ENCODE assay signal across 24 cellular contexts in genomic region chr1:84842748-84843231, GRCh38. TPM values are rescaled to one million over a fixed set of nuclear protein-coding genes. Genes with fewer than 3 reads are reported as not detected.
DNase-seq lines count a peak whose midpoint lies in the region; ATAC-seq and TF ChIP-seq lines count a peak whose summit lies in the region.
"Had no signal": no experiment of that assay in that cellular context is flagged by ENCODE, and none has a peak within 500 bp of the region (broad histone marks: within the 10 kb centered on the region; RNA-seq: fewer than 3 reads in every experiment).

No MANE protein-coding gene starts in this region.

- TF ChIP-seq CTCF in HEK293 (tag by site-specific recombination; IDR thresholded peaks at IDR 0.05): no peak
- no peak for TF ChIP-seq CTCF in astrocyte of the spinal cord (IDR thresholded peaks at IDR 0.05; ENCODE audit: low read depth, low read length)
- TF ChIP-seq CTCF in fibroblast of pulmonary artery (IDR thresholded peaks at IDR 0.05; ENCODE audit: low read length, missing control alignments): no peak
- TF ChIP-seq CTCF in suprapubic skin (IDR thresholded peaks at IDR 0.05): no peak

- in situ Hi-C loops in astrocyte of the spinal cord (cut with HindIII; ENCODE audit: low sequenced_read_pairs) (no loop called here), ACHN (cut with HindIII; ENCODE audit: low pct_ligation_motif_present, low pct_unique_long_range_greater_than_20kb, low sequenced_read_pairs) (no loop called here)

- 50% methylated on average over 3 of the region's 3 CpGs for WGBS in suprapubic skin

- H3K27ac ChIP-seq in HEK293 (ENCODE audit: extremely low read depth, low read depth, low read length): no peak overlapping the region
- H3K27ac ChIP-seq in suprapubic skin: peak overlapping the region; percentile 81
- H3K27ac ChIP-seq: HL-60, vagina had no signal

- TF ChIP-seq EP300 in suprapubic skin (IDR thresholded peaks at IDR 0.05): no peak

- H3K9me3 ChIP-seq in HEK293 (ENCODE audit: control insufficient read depth, insufficient read depth, low read depth, low read length): no peaks in the 10 kb centered on the region
- H3K9me3 ChIP-seq in suprapubic skin: no peaks in the 10 kb centered on the region
- H3K9me3 ChIP-seq: vagina had no signal

- no peak for ATAC-seq in HG02973 (IDR thresholded peaks at IDR 0.05; ENCODE audit: unreplicated experiment)
- ATAC-seq: HCT116; naive thymus-derived CD4-positive, alpha-beta T cell had no signal

- TF ChIP-seq POLR2A in suprapubic skin (IDR thresholded peaks at IDR 0.05): no peak

- peak; percentile 10 for DNase-seq in astrocyte of the spinal cord (ENCODE audit: low read depth, low spot score)
- DNase-seq in fibroblast of pulmonary artery (ENCODE audit: low read depth): peak; percentile 38
- DNase-seq in suprapubic skin (ENCODE audit: low spot score in 2 of 2): no peak
- DNase-seq in ACHN: no peak
- no peak for DNase-seq in NCI-H146 treated with DMSO at 0.1 percent for 48 hours (lab: John Stamatoyannopoulos, UW; ENCODE audit: unreplicated experiment)
- no peak for DNase-seq in NCI-H2196 treated with DMSO at 0.1 percent for 48 hours (lab: John Stamatoyannopoulos, UW; ENCODE audit: unreplicated experiment)
- DNase-seq: activated CD4-positive, alpha-beta memory T cell treated with anti-CD3 and anti-CD28 coated beads, Interleukin-2, amount 10 ng/mL, durations not matched to agents 7 days and 5 days; activated CD4-positive, CD25-positive, alpha-beta regulatory T cell; activated effector memory CD4-positive, alpha-beta T cell treated with anti-CD3 and anti-CD28 coated beads, Interleukin-2, amount 50 U/mL, for 16 hours; activated T-cell treated with anti-CD3 and anti-CD28 coated beads for 4 hours; CD4-positive, CD25-positive, alpha-beta regulatory T cell; endodermal cell; naive thymus-derived CD4-positive, alpha-beta T cell; NCI-H1092; NCI-H2029; NCI-H446; occipital lobe; SHP77; stimulated activated CD4-positive, alpha-beta T cell treated with anti-CD3 and anti-CD28 coated beads, Interleukin-2, amount 100 ng/mL, for 24 hours had no signal

- H3K36me3 ChIP-seq in HEK293 (ENCODE audit: control insufficient read depth in 2 of 2, insufficient read depth in 1 of 2, low read length in 2 of 2) (no peaks in the 10 kb centered on the region), suprapubic skin (no peaks in the 10 kb centered on the region)
- H3K36me3 ChIP-seq: vagina had no signal

- no peak overlapping the region for H3K4me3 ChIP-seq in HEK293 (ENCODE audit: low read depth, low read length)
- H3K4me3 ChIP-seq in astrocyte of the spinal cord (ENCODE audit: low read depth, low read length): no peak overlapping the region
- H3K4me3 ChIP-seq in fibroblast of pulmonary artery (replicated peaks; ENCODE audit: low read depth, low read length): no peak overlapping the region
- no peak overlapping the region for H3K4me3 ChIP-seq in suprapubic skin
- H3K4me3 ChIP-seq: vagina had no signal

- CTCF ChIA-PET in HEK293 (lab: Yijun Ruan, JAX): interaction anchor here (0.8 kb wide), 1 partner anchor 9 kb away, joined by 3 read pairs; no protein-coding TSS in a partner anchor

- POLR2A ChIA-PET in HEK293 (lab: Yijun Ruan, JAX): no interaction called here

- H3K27me3 ChIP-seq in suprapubic skin: no peaks in the 10 kb centered on the region
- H3K27me3 ChIP-seq: vagina had no signal

- H3K4me1 ChIP-seq in HEK293 (ENCODE audit: control insufficient read depth, insufficient read depth, low read length): peaks cover 16% of the 10 kb centered on the region
- H3K4me1 ChIP-seq in suprapubic skin: peaks cover 34% of the 10 kb centered on the region

TF ChIP-seq in HEK293, 187 proteins besides CTCF, POLR2A, EP300 and RAD21:
- TF ChIP-seq ELK4 (IDR thresholded peaks at IDR 0.05; ENCODE audit: borderline replicate concordance, low read depth, low read length) (no peak), SCRT1 (tag by site-specific recombination; IDR thresholded peaks at IDR 0.05; ENCODE audit: borderline replicate concordance) (peak; percentile 57; the same call in 1 of the 2 replicates)
TF ChIP-seq in HEK293: peak in this region for 1.

RNA-seq across cellular contexts. Expression of gene LPAR3, which starts 50.2 kb away (rescaled TPM):
- total RNA-seq in suprapubic skin: 10 to 100 TPM; 13.9 to 25.1 (median 17.7) TPM

Comparison
In these comparisons a context has a peak if more than half of its experiments do, and no peak if none do; other contexts are left out.
1. DNase-seq: peak in astrocyte of the spinal cord (single experiment) and fibroblast of pulmonary artery (single experiment); none in suprapubic skin (0 of 2), ACHN (single experiment), NCI-H146 treated with DMSO at 0.1 percent for 48 hours (single experiment) and NCI-H2196 treated with DMSO at 0.1 percent for 48 hours (single experiment).